31 cellular contexts compared by ENCODE assay signal in genomic region chr10:78925275-78925674, GRCh38.
A peak's percentile ranks its signal among the peaks of the same experiment; 100 is the strongest.
DNase-seq lines count a peak whose midpoint lies in the region; ATAC-seq, FAIRE-seq and TF ChIP-seq lines count a peak whose summit lies in the region.
"Had no signal": no experiment of that assay in that cellular context is flagged by ENCODE, and none has a peak within 500 bp of the region (broad histone marks: within the 10 kb centered on the region; RNA-seq: fewer than 3 reads in every experiment).

No MANE protein-coding gene starts in this region.

- H3K4me1 ChIP-seq in astrocyte (ENCODE audit: insufficient read depth, low read length) (peaks cover 13% of the 10 kb centered on the region), hepatocyte (ENCODE audit: insufficient read depth) (peaks cover 10% of the 10 kb centered on the region)
- H3K4me1 ChIP-seq: Caco-2, parathyroid adenoma had no signal

- DNase-seq in NCI-H2171 treated with DMSO at 0.1 percent for 48 hours (lab: John Stamatoyannopoulos, UW) (peak; percentile 15), NCI-H2171 (lab: John Stamatoyannopoulos, UW) (no peak), astrocyte (ENCODE audit: low read depth) (no peak), hepatocyte (ENCODE audit: low spot score) (no peak), MG63 (no peak), NCI-H2196 (lab: John Stamatoyannopoulos, UW; ENCODE audit: unreplicated experiment) (no peak), D721Med (ENCODE audit: insufficient read length, low spot score) (no peak)
- DNase-seq: activated CD4-positive, alpha-beta T cell treated with anti-CD3 and anti-CD28 coated beads for 36 hours; activated CD8-positive, alpha-beta T cell treated with anti-CD3 and anti-CD28 coated beads, Interleukin-2, amount 10 ng/mL, durations not matched to agents 7 days and 5 days; activated naive CD4-positive, alpha-beta T cell treated with anti-CD3 and anti-CD28 coated beads, Interleukin-2, amount 50 U/mL, for 16 hours; Caco-2; DMS79 treated with DMSO at 0.1 percent for 48 hours; GF-D8; hypothalamus; KG1; mesendoderm; NCI-H2029 treated with DMSO at 0.1 percent for 48 hours; NCI-H345; NCI-H748 treated with DMSO at 0.1 percent for 48 hours; SIG-M5; stimulated activated CD8-positive, alpha-beta memory T cell treated with anti-CD3 and anti-CD28 coated beads, Interleukin-4, amount 100 ng/mL, for 48 hours; stomach; transverse colon had no signal

- H3K9ac ChIP-seq in astrocyte (ENCODE audit: low read length), result no peak overlapping the region
- H3K9ac ChIP-seq: neural progenitor cell, parathyroid adenoma had no signal

- H4K20me1 ChIP-seq in astrocyte (ENCODE audit: insufficient read depth, low read length) (no peaks in the 10 kb centered on the region), hepatocyte (ENCODE audit: insufficient read depth, poor library complexity, severe bottlenecking) (no peaks in the 10 kb centered on the region)

- H2AFZ ChIP-seq in astrocyte (ENCODE audit: low read depth, low read length) (no peak overlapping the region), hepatocyte (no peak overlapping the region)
- H2AFZ ChIP-seq: neural progenitor cell, parathyroid adenoma had no signal

- FAIRE-seq in astrocyte (lab: Jason Lieb, UNC) (no peak), D721Med (lab: Jason Lieb, UNC) (no peak)

- H3K27ac Mint-ChIP-seq in astrocyte (ENCODE audit: unreplicated experiment), result no peak overlapping the region
- H3K27ac Mint-ChIP-seq: activated CD4-positive, alpha-beta T cell treated with anti-CD3 and anti-CD28 coated beads for 36 hours; activated CD8-positive, alpha-beta T cell treated with anti-CD3 and anti-CD28 coated beads, Interleukin-2, amount 10 ng/mL, durations not matched to agents 7 days and 5 days; CD14-positive monocyte; neural progenitor cell had no signal

- no peaks in the 10 kb centered on the region for H3K9me3 Mint-ChIP-seq in astrocyte (ENCODE audit: unreplicated experiment)
- H3K9me3 Mint-ChIP-seq: CD14-positive monocyte, neural progenitor cell had no signal

- peaks cover 13% of the 10 kb centered on the region for H3K4me1 Mint-ChIP-seq in astrocyte (ENCODE audit: low read depth, unreplicated experiment)
- H3K4me1 Mint-ChIP-seq: activated CD4-positive, alpha-beta T cell treated with anti-CD3 and anti-CD28 coated beads for 36 hours; CD14-positive monocyte had no signal

- peaks cover 3% of the 10 kb centered on the region for H3K36me3 Mint-ChIP-seq in astrocyte (ENCODE audit: low read depth, unreplicated experiment)
- H3K36me3 Mint-ChIP-seq: CD14-positive monocyte, neural progenitor cell had no signal

- no peaks in the 10 kb centered on the region for H3K9me3 ChIP-seq in astrocyte (ENCODE audit: insufficient read depth, low read depth, low read length)
- no peaks in the 10 kb centered on the region for H3K9me3 ChIP-seq in hepatocyte (ENCODE audit: low read depth)
- no peaks in the 10 kb centered on the region for H3K9me3 ChIP-seq in MG63
- H3K9me3 ChIP-seq: Caco-2, Peyer's patch, stomach, transverse colon had no signal

- H3K4me3 Mint-ChIP-seq in astrocyte (ENCODE audit: unreplicated experiment), result no peak overlapping the region
- H3K4me3 Mint-ChIP-seq: activated CD4-positive, alpha-beta T cell treated with anti-CD3 and anti-CD28 coated beads for 36 hours; activated CD8-positive, alpha-beta T cell treated with anti-CD3 and anti-CD28 coated beads, Interleukin-2, amount 10 ng/mL, durations not matched to agents 7 days and 5 days; CD14-positive monocyte; neural progenitor cell had no signal

- H3K4me2 ChIP-seq in astrocyte (ENCODE audit: low read length), result peak overlapping the region; percentile 47
- no peak overlapping the region for H3K4me2 ChIP-seq in hepatocyte
- H3K4me2 ChIP-seq: neural progenitor cell had no signal

- peaks cover 50% of the 10 kb centered on the region for H3K27me3 Mint-ChIP-seq in astrocyte (ENCODE audit: low read depth, unreplicated experiment)
- H3K27me3 Mint-ChIP-seq: activated CD4-positive, alpha-beta T cell treated with anti-CD3 and anti-CD28 coated beads for 36 hours had no signal

- TF ChIP-seq CTCF in astrocyte (IDR thresholded peaks at IDR 0.05; ENCODE audit: insufficient read depth, low read depth, low read length) (no peak), hepatocyte (IDR thresholded peaks at IDR 0.05; ENCODE audit: poor library complexity) (no peak), D721Med (IDR thresholded peaks at IDR 0.05; ENCODE audit: insufficient read depth, missing control alignments) (no peak)

- H3K27me3 ChIP-seq in astrocyte (ENCODE audit: insufficient read depth, low read length), result peaks cover 7% of the 10 kb centered on the region
- no peaks in the 10 kb centered on the region for H3K27me3 ChIP-seq in hepatocyte
- H3K27me3 ChIP-seq in MG63, result no peaks in the 10 kb centered on the region
- H3K27me3 ChIP-seq: neural progenitor cell, Peyer's patch, stomach, transverse colon had no signal

- H3K4me3 ChIP-seq in astrocyte (ENCODE audit: insufficient read depth, low read depth, low read length), result no peak overlapping the region
- no peak overlapping the region for H3K4me3 ChIP-seq in hepatocyte
- no peak overlapping the region for H3K4me3 ChIP-seq in MG63
- H3K4me3 ChIP-seq: neural progenitor cell, Peyer's patch, stomach, transverse colon had no signal

- no peaks in the 10 kb centered on the region for H3K36me3 ChIP-seq in astrocyte (ENCODE audit: insufficient read depth, low read length)
- H3K36me3 ChIP-seq in hepatocyte (replicated peaks; ENCODE audit: insufficient read depth, low read depth), result no peaks in the 10 kb centered on the region
- H3K36me3 ChIP-seq in MG63, result no peaks in the 10 kb centered on the region
- H3K36me3 ChIP-seq: neural progenitor cell, Peyer's patch, stomach, transverse colon had no signal

- no peaks in the 10 kb centered on the region for H3K9me2 ChIP-seq in hepatocyte (replicated peaks; ENCODE audit: insufficient read depth)

- WGBS in hepatocyte (ENCODE audit: low lambda C conversion rate, missing lambda C conversion rate), result 92% methylated on average over 6 of the region's 6 CpGs

- no peak for ATAC-seq in GM18517 (IDR thresholded peaks at IDR 0.05; ENCODE audit: unreplicated experiment)
- ATAC-seq: activated CD4-positive, alpha-beta T cell treated with anti-CD3 and anti-CD28 coated beads for 36 hours; activated CD8-positive, alpha-beta T cell treated with anti-CD3 and anti-CD28 coated beads, Interleukin-2, amount 10 ng/mL, durations not matched to agents 7 days and 5 days; left lobe of liver had no signal

- H3K27ac ChIP-seq in astrocyte (ENCODE audit: low read depth, low read length) (no peak overlapping the region), hepatocyte (peak overlapping the region; percentile 71)
- H3K27ac ChIP-seq: 22Rv1, neural progenitor cell, parathyroid adenoma, Peyer's patch, transverse colon, VCaP had no signal

- H3K79me2 ChIP-seq in astrocyte (ENCODE audit: insufficient read depth, low read length), result no peaks in the 10 kb centered on the region
- H3K79me2 ChIP-seq in hepatocyte, result no peaks in the 10 kb centered on the region
- H3K79me2 ChIP-seq: parathyroid adenoma had no signal
